22 cellular contexts compared by ENCODE assay signal in genomic region chr5:34827594-34828506, GRCh38. TPM values are rescaled to one million over a fixed set of nuclear protein-coding genes. Genes with fewer than 3 reads are reported as not detected.
A peak's percentile ranks its signal among the peaks of the same experiment; 100 is the strongest.
DNase-seq lines count a peak whose midpoint lies in the region; ATAC-seq, FAIRE-seq and TF ChIP-seq lines count a peak whose summit lies in the region.
"Had no signal": no experiment of that assay in that cellular context is flagged by ENCODE, and none has a peak within 500 bp of the region (broad histone marks: within the 10 kb centered on the region; RNA-seq: fewer than 3 reads in every experiment).

No MANE protein-coding gene starts in this region.

- H3K4me1 ChIP-seq in GM23338 (ENCODE audit: insufficient read depth): no peaks in the 10 kb centered on the region
- no peaks in the 10 kb centered on the region for H3K4me1 ChIP-seq in astrocyte (ENCODE audit: insufficient read depth, low read length)
- H3K4me1 ChIP-seq in mucosa of descending colon (ENCODE audit: low read depth): no peaks in the 10 kb centered on the region
- H3K4me1 ChIP-seq in neural progenitor cell: peaks cover 8% of the 10 kb centered on the region
- H3K4me1 ChIP-seq: SJSA1 had no signal

- H3K4me3 Mint-ChIP-seq in GM23338: no peak overlapping the region
- no peak overlapping the region for H3K4me3 Mint-ChIP-seq in astrocyte (ENCODE audit: unreplicated experiment)
- no peak overlapping the region for H3K4me3 Mint-ChIP-seq in progenitor cell of endocrine pancreas (ENCODE audit: low read depth)
- H3K4me3 Mint-ChIP-seq in neural progenitor cell: no peak overlapping the region
- H3K4me3 Mint-ChIP-seq: CD8-positive, alpha-beta memory T cell had no signal

- H3K4me3 ChIP-seq in GM23338: no peak overlapping the region
- H3K4me3 ChIP-seq in NB4 (ENCODE audit: low read depth, low read length): no peak overlapping the region
- H3K4me3 ChIP-seq in astrocyte (ENCODE audit: insufficient read depth, low read depth, low read length): no peak overlapping the region
- H3K4me3 ChIP-seq in mucosa of descending colon: no peak overlapping the region
- no peak overlapping the region for H3K4me3 ChIP-seq in neural progenitor cell
- H3K4me3 ChIP-seq: SJSA1 had no signal

- peaks cover 91% of the 10 kb centered on the region for H3K36me3 Mint-ChIP-seq in GM23338 (ENCODE audit: low read depth)
- peaks cover 58% of the 10 kb centered on the region for H3K36me3 Mint-ChIP-seq in astrocyte (ENCODE audit: low read depth, unreplicated experiment)
- peaks cover 54% of the 10 kb centered on the region for H3K36me3 Mint-ChIP-seq in progenitor cell of endocrine pancreas (ENCODE audit: insufficient read depth)
- H3K36me3 Mint-ChIP-seq in neural progenitor cell: peaks cover 52% of the 10 kb centered on the region
- H3K36me3 Mint-ChIP-seq: CD8-positive, alpha-beta memory T cell had no signal

- DNase-seq in GM23338 (ENCODE audit: low spot score): no peak
- DNase-seq in NB4 (ENCODE audit: low read depth): peak; percentile 3
- no peak for DNase-seq in astrocyte (ENCODE audit: low read depth)
- no peak for DNase-seq in progenitor cell of endocrine pancreas (ENCODE audit: low spot score, unreplicated experiment)
- no peak for DNase-seq in mucosa of descending colon
- no peak for DNase-seq in neural progenitor cell (ENCODE audit: low spot score)
- DNase-seq in posterior vena cava (ENCODE audit: low spot score): no peak
- DNase-seq: CD8-positive, alpha-beta memory T cell; GDM1; MV-4-11; NCI-H1694 treated with DMSO at 0.1 percent for 48 hours; NCI-H2081 treated with DMSO at 0.1 percent for 48 hours; NCI-H446 treated with DMSO at 0.1 percent for 48 hours; NCI-H526 treated with DMSO at 0.1 percent for 48 hours had no signal

- H3K9me3 ChIP-seq in astrocyte (ENCODE audit: insufficient read depth, low read depth, low read length) (no peaks in the 10 kb centered on the region), mucosa of descending colon (no peaks in the 10 kb centered on the region), neural progenitor cell (ENCODE audit: low read depth) (no peaks in the 10 kb centered on the region)
- H3K9me3 ChIP-seq: SJSA1 had no signal

- TF ChIP-seq POLR2A in NB4 (IDR thresholded peaks at IDR 0.05; ENCODE audit: extremely low read depth, insufficient read length): no peak

- peaks cover 3% of the 10 kb centered on the region; the same call in 1 of the 2 replicates for H3F3A ChIP-seq in GM23338 (replicated peaks; ENCODE audit: low read depth)
- no peaks in the 10 kb centered on the region for H3F3A ChIP-seq in neural progenitor cell (ENCODE audit: low read depth)

- TF ChIP-seq CTCF in GM23338 (conservative IDR thresholded peaks at IDR 0.05; ENCODE audit: low read depth in 2 of 2) (no peak), NB4 (IDR thresholded peaks at IDR 0.05; ENCODE audit: low read depth, low read length) (no peak), astrocyte (IDR thresholded peaks at IDR 0.05; ENCODE audit: insufficient read depth, low read depth, low read length) (no peak), progenitor cell of endocrine pancreas (IDR thresholded peaks at IDR 0.05; ENCODE audit: unreplicated experiment) (no peak), mucosa of descending colon (IDR thresholded peaks at IDR 0.05) (no peak), neural progenitor cell (IDR thresholded peaks at IDR 0.05) (no peak)

- peaks cover 8% of the 10 kb centered on the region; the same call in 2 of the 3 replicates for H3K4me1 Mint-ChIP-seq in GM23338
- peaks cover 9% of the 10 kb centered on the region for H3K4me1 Mint-ChIP-seq in astrocyte (ENCODE audit: low read depth, unreplicated experiment)
- no peaks in the 10 kb centered on the region for H3K4me1 Mint-ChIP-seq in progenitor cell of endocrine pancreas (ENCODE audit: low read depth)
- no peaks in the 10 kb centered on the region for H3K4me1 Mint-ChIP-seq in neural progenitor cell
- H3K4me1 Mint-ChIP-seq: CD8-positive, alpha-beta memory T cell had no signal

- ATAC-seq in GM23338 (no peak), mucosa of descending colon (no peak), HG03175 (IDR thresholded peaks at IDR 0.05; ENCODE audit: unreplicated experiment) (no peak)
- ATAC-seq: Right ventricle myocardium inferior had no signal

- no peak overlapping the region for H3K4me2 ChIP-seq in GM23338
- H3K4me2 ChIP-seq in astrocyte (ENCODE audit: low read length): no peak overlapping the region
- no peak overlapping the region for H3K4me2 ChIP-seq in neural progenitor cell

- H3K27ac Mint-ChIP-seq in GM23338 (no peak overlapping the region), astrocyte (ENCODE audit: unreplicated experiment) (peak overlapping the region; percentile 56), progenitor cell of endocrine pancreas (peak overlapping the region; percentile 12), neural progenitor cell (no peak overlapping the region)
- H3K27ac Mint-ChIP-seq: CD8-positive, alpha-beta memory T cell had no signal

- H4K20me1 ChIP-seq in GM23338 (replicated peaks; ENCODE audit: insufficient read depth): no peaks in the 10 kb centered on the region; the same call in 1 of the 2 replicates
- peaks cover 16% of the 10 kb centered on the region for H4K20me1 ChIP-seq in astrocyte (ENCODE audit: insufficient read depth, low read length)
- H4K20me1 ChIP-seq in neural progenitor cell (ENCODE audit: low read depth): no peaks in the 10 kb centered on the region

- peaks cover 4% of the 10 kb centered on the region; the same call in 1 of the 2 replicates for H3K79me2 ChIP-seq in GM23338 (replicated peaks; ENCODE audit: insufficient read depth)
- H3K79me2 ChIP-seq in astrocyte (ENCODE audit: insufficient read depth, low read length): peaks cover 20% of the 10 kb centered on the region
- no peaks in the 10 kb centered on the region for H3K79me2 ChIP-seq in neural progenitor cell (ENCODE audit: low read depth)

- H2AFZ ChIP-seq in GM23338 (no peak overlapping the region), astrocyte (ENCODE audit: low read depth, low read length) (no peak overlapping the region), neural progenitor cell (replicated peaks) (no peak overlapping the region)

- intact Hi-C loops in mucosa of descending colon (cut with DNase I, micrococcal nuclease): no loop called here
- intact Hi-C loops in posterior vena cava (cut with DNase I): no loop called here

- no peak for FAIRE-seq in astrocyte (lab: Jason Lieb, UNC)
- FAIRE-seq: GM19239 had no signal

- H3K27me3 ChIP-seq in GM23338 (ENCODE audit: insufficient read depth) (no peaks in the 10 kb centered on the region), astrocyte (ENCODE audit: insufficient read depth, low read length) (no peaks in the 10 kb centered on the region), neural progenitor cell (no peaks in the 10 kb centered on the region)
- H3K27me3 ChIP-seq: SJSA1 had no signal

- H3K27me3 Mint-ChIP-seq in GM23338 (ENCODE audit: insufficient read depth, low read depth, poor library complexity) (no peaks in the 10 kb centered on the region), astrocyte (ENCODE audit: low read depth, unreplicated experiment) (no peaks in the 10 kb centered on the region), progenitor cell of endocrine pancreas (no peaks in the 10 kb centered on the region), neural progenitor cell (ENCODE audit: insufficient read depth, low read depth) (peaks cover 3% of the 10 kb centered on the region)

- H3K9me3 Mint-ChIP-seq in GM23338 (no peaks in the 10 kb centered on the region), astrocyte (ENCODE audit: unreplicated experiment) (no peaks in the 10 kb centered on the region), progenitor cell of endocrine pancreas (ENCODE audit: low read depth) (no peaks in the 10 kb centered on the region), neural progenitor cell (no peaks in the 10 kb centered on the region)
- H3K9me3 Mint-ChIP-seq: CD8-positive, alpha-beta memory T cell had no signal

- H3K36me3 ChIP-seq in GM23338 (ENCODE audit: insufficient read depth): peaks cover 79% of the 10 kb centered on the region
- H3K36me3 ChIP-seq in astrocyte (ENCODE audit: insufficient read depth, low read length): peaks cover 85% of the 10 kb centered on the region
- no peaks in the 10 kb centered on the region for H3K36me3 ChIP-seq in mucosa of descending colon (ENCODE audit: low read depth)
- peaks cover 6% of the 10 kb centered on the region for H3K36me3 ChIP-seq in neural progenitor cell

- H3K9ac ChIP-seq in astrocyte (ENCODE audit: low read length): no peak overlapping the region
- no peak overlapping the region for H3K9ac ChIP-seq in neural progenitor cell

- H3K27ac ChIP-seq in GM23338 (ENCODE audit: low read depth) (peak overlapping the region; percentile 58; the same call in 1 of the 2 replicates), astrocyte (ENCODE audit: low read depth, low read length) (no peak overlapping the region), neural progenitor cell (no peak overlapping the region)
- H3K27ac ChIP-seq: C4-2B, HL-60, SJSA1 had no signal

- no peaks in the 10 kb centered on the region for H3K9me2 ChIP-seq in GM23338 (ENCODE audit: insufficient read depth)

TF ChIP-seq in GM23338, 12 proteins besides CTCF, POLR2A, EP300 and RAD21 (continues in another document):
- TF ChIP-seq ZNF331 (CRISPR knock-in tag; IDR thresholded peaks at IDR 0.05; ENCODE audit: low read depth) (no peak), ZNF114 (CRISPR knock-in tag; IDR thresholded peaks at IDR 0.05) (no peak)

RNA-seq across cellular contexts. Expression of gene TTC23L, which starts 11.1 kb away (rescaled TPM):
- total RNA-seq in GM23338 (2014; rRNA removed; shearing (Covaris generic)): 2.2 and 3.6 TPM in 2 replicates
- polyA plus RNA-seq in GM23338 (2016; fragmentation: Nextera tagmentation; extraction: Ambion mirVana): 1.1 and 2.3 TPM in 2 replicates
- total RNA-seq in astrocyte (0.16 and 1.2 TPM in 2 replicates), progenitor cell of endocrine pancreas (2.8 and 2.9 TPM in 2 replicates), mucosa of descending colon (under 1 TPM in 2 of 3 donors, not detected in 1; 0.29 to 0.43 TPM), neural progenitor cell (ENCODE audit: low replicate concordance) (0.96 and 1.3 TPM in 2 replicates), posterior vena cava (under 1 TPM in 1 of 2 donors, not detected in 1; 0.74 TPM)
- total RNA-seq: H4, HT-29, Right ventricle myocardium inferior, SJSA1 had no signal
- polyA plus RNA-seq: CD8-positive, alpha-beta memory T cell had no signal

Comparison
In these comparisons a context has a peak if more than half of its experiments do, and no peak if none do; other contexts are left out.
1. H3K27ac Mint-ChIP-seq: peak in astrocyte (single experiment) and progenitor cell of endocrine pancreas (single experiment); none in GM23338 (single experiment) and neural progenitor cell (single experiment).